ENCODE assay signal across 15 cellular contexts in genomic region chr14:68956728-68957127, GRCh38. TPM values are rescaled to one million over a fixed set of nuclear protein-coding genes. Genes with fewer than 3 reads are reported as not detected.
DNase-seq lines count a peak whose midpoint lies in the region; ATAC-seq and TF ChIP-seq lines count a peak whose summit lies in the region.
"Had no signal": no experiment of that assay in that cellular context is flagged by ENCODE, and none has a peak within 500 bp of the region (broad histone marks: within the 10 kb centered on the region; RNA-seq: fewer than 3 reads in every experiment).

No MANE protein-coding gene starts in this region.

- H3K27me3 ChIP-seq in A673 (replicated peaks; ENCODE audit: insufficient read depth, low read depth, low read length, poor library complexity) = no peaks in the 10 kb centered on the region
- no peaks in the 10 kb centered on the region for H3K27me3 ChIP-seq in breast epithelium
- H3K27me3 ChIP-seq in naive thymus-derived CD4-positive, alpha-beta T cell (ENCODE audit: control insufficient read depth in 2 of 2, insufficient read depth in 2 of 2, low read length in 2 of 2) = no peaks in the 10 kb centered on the region
- H3K27me3 ChIP-seq in WERI-Rb-1 (ENCODE audit: insufficient read depth, low read depth, severe bottlenecking) = no peaks in the 10 kb centered on the region
- H3K27me3 ChIP-seq: gastrocnemius medialis had no signal

- H3K4me3 Mint-ChIP-seq in naive thymus-derived CD4-positive, alpha-beta T cell = peak overlapping the region in 9 of 10 donors; percentile 3 to 80 (median 73)
- H3K4me3 Mint-ChIP-seq: activated T-cell treated with anti-CD3 and anti-CD28 coated beads, Interleukin-2, amount 50 U/mL, for 4 hours; central memory CD8-positive, alpha-beta T cell; natural killer cell treated with Interleukin-12 subunit alpha and Interleukin-12 subunit beta and Interleukin-15 and Interleukin-18, amount 100 ng/mL, for 72 hours had no signal

- H3K27me3 Mint-ChIP-seq in naive thymus-derived CD4-positive, alpha-beta T cell = no peaks in the 10 kb centered on the region
- H3K27me3 Mint-ChIP-seq: natural killer cell treated with Interleukin-12 subunit alpha and Interleukin-12 subunit beta and Interleukin-15 and Interleukin-18, amount 100 ng/mL, for 72 hours had no signal

- H3K9me3 Mint-ChIP-seq in naive thymus-derived CD4-positive, alpha-beta T cell = no peaks in the 10 kb centered on the region
- H3K9me3 Mint-ChIP-seq: activated T-cell treated with anti-CD3 and anti-CD28 coated beads, Interleukin-2, amount 50 U/mL, for 4 hours; central memory CD8-positive, alpha-beta T cell; natural killer cell treated with Interleukin-12 subunit alpha and Interleukin-12 subunit beta and Interleukin-15 and Interleukin-18, amount 100 ng/mL, for 72 hours had no signal

- POLR2A ChIA-PET in A673 (lab: Charles Lee; ENCODE audit: low non-redundant PET) = interaction anchor here (0.6 kb wide), 1 partner anchor 412 kb away, joined by 3 read pairs; no protein-coding TSS in a partner anchor
- POLR2A ChIA-PET in naive thymus-derived CD4-positive, alpha-beta T cell (lab: Charles Lee) = interaction anchor here (1.1 to 7.6 kb wide), 4 partner anchors 8 to 46 kb away, joined by 3 to 82 read pairs (median 4); no protein-coding TSS in a partner anchor

- intact Hi-C loops in A673 (cut with micrococcal nuclease; ENCODE audit: unreplicated experiment) (no loop called here), breast epithelium (cut with DNase I; ENCODE audit: low total_unique reads) (no loop called here)
- intact Hi-C loops in naive thymus-derived CD4-positive, alpha-beta T cell (cut with micrococcal nuclease) = loop anchor here in 1 of 2 donors (1.0 kb wide), 1 partner anchor 9 kb away; no protein-coding TSS in a partner anchor

- CTCF ChIA-PET in A673 (lab: Charles Lee) = no interaction called here
- CTCF ChIA-PET in naive thymus-derived CD4-positive, alpha-beta T cell (lab: Charles Lee) = interaction anchor here (0.5 to 1.4 kb wide), 5 partner anchors 10 to 56 kb away, joined by 3 to 6 read pairs (median 4); no protein-coding TSS in a partner anchor

- DNase-seq in A673 (ENCODE audit: low spot score) = no peak
- DNase-seq in GM03348 (ENCODE audit: low spot score) = peak; percentile 74
- DNase-seq in breast epithelium (ENCODE audit: low spot score in 2 of 2) = no peak
- no peak for DNase-seq in naive thymus-derived CD4-positive, alpha-beta T cell
- no peak for DNase-seq in COLO829 (ENCODE audit: low spot score)
- DNase-seq in WERI-Rb-1 = no peak
- DNase-seq: activated T-cell treated with anti-CD3 and anti-CD28 coated beads, Interleukin-2, amount 50 U/mL, for 4 hours; gastrocnemius medialis; islet precursor cell; NCI-H1105; NCI-H748 treated with DMSO at 0.1 percent for 48 hours had no signal

- no peak for TF ChIP-seq CTCF in A673 (conservative IDR thresholded peaks at IDR 0.05; ENCODE audit: low read depth, low read length)
- no peak for TF ChIP-seq CTCF in breast epithelium (IDR thresholded peaks at IDR 0.05)
- TF ChIP-seq CTCF in WERI-Rb-1 (IDR thresholded peaks at IDR 0.05; ENCODE audit: low read depth, low read length) = no peak

- no peak for ATAC-seq in naive thymus-derived CD4-positive, alpha-beta T cell
- no peak for ATAC-seq in HG03280 (IDR thresholded peaks at IDR 0.05; ENCODE audit: unreplicated experiment)
- ATAC-seq in HG02759 (IDR thresholded peaks at IDR 0.05; ENCODE audit: unreplicated experiment) = no peak
- ATAC-seq: activated T-cell treated with anti-CD3 and anti-CD28 coated beads, Interleukin-2, amount 50 U/mL, for 4 hours; gastrocnemius medialis; natural killer cell treated with Interleukin-12 subunit alpha and Interleukin-12 subunit beta and Interleukin-15 and Interleukin-18, amount 100 ng/mL, for 72 hours had no signal

- H3K9me3 ChIP-seq in A673 (ENCODE audit: low read depth, low read length, poor library complexity, severe bottlenecking) = no peaks in the 10 kb centered on the region
- H3K9me3 ChIP-seq in breast epithelium = no peaks in the 10 kb centered on the region
- H3K9me3 ChIP-seq in naive thymus-derived CD4-positive, alpha-beta T cell (ENCODE audit: control insufficient read depth in 2 of 3, low read length in 3 of 3) = no peaks in the 10 kb centered on the region
- H3K9me3 ChIP-seq in WERI-Rb-1 (ENCODE audit: severe bottlenecking) = no peaks in the 10 kb centered on the region
- H3K9me3 ChIP-seq: gastrocnemius medialis had no signal

- BruUV-seq in A673 (replicated peaks; lab: Mats Ljungman, UMichigan) = no TSS peak

- no peak overlapping the region for H3K4me3 ChIP-seq in A673 (ENCODE audit: low read depth, low read length, poor library complexity, severe bottlenecking)
- peak overlapping the region in 1 of 3 donors; percentile 11 for H3K4me3 ChIP-seq in breast epithelium
- no peak overlapping the region for H3K4me3 ChIP-seq in naive thymus-derived CD4-positive, alpha-beta T cell (ENCODE audit: low read length)
- H3K4me3 ChIP-seq in WERI-Rb-1 (ENCODE audit: low read depth, low read length) = no peak overlapping the region
- H3K4me3 ChIP-seq: gastrocnemius medialis had no signal

- peaks cover 31 to 100% (median 92%) of the 10 kb centered on the region in 7 donors for H3K4me1 Mint-ChIP-seq in naive thymus-derived CD4-positive, alpha-beta T cell

- H3K36me3 ChIP-seq in A673 (ENCODE audit: insufficient read depth, low read length, poor library complexity, severe bottlenecking) = no peaks in the 10 kb centered on the region
- no peaks in the 10 kb centered on the region for H3K36me3 ChIP-seq in breast epithelium
- H3K36me3 ChIP-seq in naive thymus-derived CD4-positive, alpha-beta T cell (ENCODE audit: control insufficient read depth in 2 of 3, insufficient read depth in 3 of 3, low read length in 3 of 3) = peaks cover 0 to 5% (median 0%) of the 10 kb centered on the region in 3 experiments
- H3K36me3 ChIP-seq in WERI-Rb-1 = no peaks in the 10 kb centered on the region
- H3K36me3 ChIP-seq: gastrocnemius medialis had no signal

- H3K27ac ChIP-seq in A673 (ENCODE audit: low read depth, low read length, poor library complexity, severe bottlenecking) = peak overlapping the region; percentile 66
- H3K27ac ChIP-seq in breast epithelium = peak overlapping the region; percentile 72 to 83
- H3K27ac ChIP-seq in naive thymus-derived CD4-positive, alpha-beta T cell (ENCODE audit: low read depth, low read length) = peak overlapping the region; percentile 16
- no peak overlapping the region for H3K27ac ChIP-seq in WERI-Rb-1

- peak overlapping the region in 8 of 9 donors; percentile 76 to 97 (median 89) for H3K27ac Mint-ChIP-seq in naive thymus-derived CD4-positive, alpha-beta T cell
- H3K27ac Mint-ChIP-seq: natural killer cell treated with Interleukin-12 subunit alpha and Interleukin-12 subunit beta and Interleukin-15 and Interleukin-18, amount 100 ng/mL, for 72 hours had no signal

- no peak for TF ChIP-seq POLR2A in breast epithelium (IDR thresholded peaks at IDR 0.05)

- H3K36me3 Mint-ChIP-seq in naive thymus-derived CD4-positive, alpha-beta T cell = peaks cover 0 to 21% (median 8%) of the 10 kb centered on the region in 5 donors
- H3K36me3 Mint-ChIP-seq: natural killer cell treated with Interleukin-12 subunit alpha and Interleukin-12 subunit beta and Interleukin-15 and Interleukin-18, amount 100 ng/mL, for 72 hours had no signal

- H3K4me1 ChIP-seq in A673 (ENCODE audit: insufficient read depth, low read length, poor library complexity, severe bottlenecking) (peaks cover 52% of the 10 kb centered on the region), breast epithelium (peaks cover 20 to 56% of the 10 kb centered on the region in 2 donors)
- peaks cover 0 to 86% of the 10 kb centered on the region in 2 donors for H3K4me1 ChIP-seq in naive thymus-derived CD4-positive, alpha-beta T cell (ENCODE audit: control insufficient read depth in 2 of 2, insufficient read depth in 2 of 2, low read length in 2 of 2)

RNA-seq across cellular contexts. Expression of gene ACTN1, which starts 22.4 kb away (rescaled TPM):
- 148 and 163 TPM in 2 replicates for total RNA-seq in A673 (2021)
- total RNA-seq in breast epithelium = 100 to 1,000 TPM in 2 of 3 donors, 10 to 100 TPM in 1; 75.0 to 295 (median 290) TPM
- 100 to 1,000 TPM in 4 of 5 experiments, 10 to 100 TPM in 1; 41.3 to 249 (median 227) TPM for total RNA-seq in naive thymus-derived CD4-positive, alpha-beta T cell
- polyA plus RNA-seq in naive thymus-derived CD4-positive, alpha-beta T cell = 100 to 1,000 TPM; 188 to 390 TPM
